In the genomic region with DNA sequence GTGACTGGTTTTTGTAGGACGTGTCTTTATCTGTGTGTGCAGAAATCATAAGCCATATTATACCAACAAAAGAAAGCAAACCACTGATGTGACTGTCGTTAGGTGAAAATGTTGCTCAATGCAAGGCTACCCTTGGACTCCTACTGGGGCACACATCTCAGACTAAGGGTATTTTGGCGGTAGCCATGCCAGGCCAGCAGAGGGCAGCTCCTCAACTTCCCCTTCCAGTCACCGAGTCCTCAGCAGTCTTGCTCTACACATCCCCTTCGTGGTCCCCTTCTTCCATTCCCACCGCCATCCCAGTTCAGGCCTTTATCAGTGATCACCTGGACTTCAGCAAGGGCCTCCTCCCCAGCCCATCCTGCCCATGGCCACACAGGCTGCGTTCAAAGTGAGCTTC, we compare ENCODE assay signal across 8 cellular contexts.
DNase-seq lines count a peak whose midpoint lies in the region; ATAC-seq and TF ChIP-seq lines count a peak whose summit lies in the region.

No MANE protein-coding gene starts in this region.

- no peaks in the 10 kb centered on the region for H3K9me2 ChIP-seq in hepatocyte (replicated peaks; ENCODE audit: insufficient read depth)

- no peak overlapping the region for H3K27ac ChIP-seq in hepatocyte

- DNase-seq in AG10803 (ENCODE audit: low read depth) (no peak), GM13977 (ENCODE audit: low spot score) (no peak), SIG-M5 (lab: John Stamatoyannopoulos, UW) (peak; percentile 22), hepatocyte (ENCODE audit: low spot score) (no peak), NCI-H128 (lab: John Stamatoyannopoulos, UW; ENCODE audit: unreplicated experiment) (no peak), NCI-H2081 (lab: John Stamatoyannopoulos, UW) (no peak)
- DNase-seq in effector CD4-positive, alpha-beta T cell, result no peak

- peak; percentile 37 for TF ChIP-seq CTCF in AG10803 (conservative IDR thresholded peaks at IDR 0.05; ENCODE audit: low read length)
- TF ChIP-seq CTCF in GM13977 (IDR thresholded peaks at IDR 0.05; ENCODE audit: extremely low read depth, insufficient read depth, missing control alignments), result peak; percentile 41
- TF ChIP-seq CTCF in hepatocyte (IDR thresholded peaks at IDR 0.05; ENCODE audit: poor library complexity), result peak; percentile 12

- no peaks in the 10 kb centered on the region for H3K36me3 ChIP-seq in hepatocyte (replicated peaks; ENCODE audit: insufficient read depth, low read depth)

- H3K4me2 ChIP-seq in hepatocyte, result no peak overlapping the region

- H3K9me3 ChIP-seq in hepatocyte (ENCODE audit: low read depth), result no peaks in the 10 kb centered on the region

- in situ Hi-C loops in GM13977 (cut with MboI; ENCODE audit: low pct_unique_long_range_greater_than_20kb, low sequenced_read_pairs, unreplicated experiment), result no loop called here

- ATAC-seq in HG02884 (IDR thresholded peaks at IDR 0.05; ENCODE audit: unreplicated experiment), result no peak

- no peaks in the 10 kb centered on the region for H3K27me3 ChIP-seq in hepatocyte

- H3K4me1 ChIP-seq in hepatocyte (ENCODE audit: insufficient read depth), result peaks cover 5% of the 10 kb centered on the region

- WGBS in hepatocyte (ENCODE audit: low lambda C conversion rate, missing lambda C conversion rate), result 42% methylated on average over 7 of the region's 7 CpGs

- no peaks in the 10 kb centered on the region for H4K20me1 ChIP-seq in hepatocyte (ENCODE audit: insufficient read depth, poor library complexity, severe bottlenecking)

- no peak overlapping the region for H2AFZ ChIP-seq in hepatocyte

- H3K79me2 ChIP-seq in hepatocyte, result no peaks in the 10 kb centered on the region

- H3K4me3 ChIP-seq in AG10803 (ENCODE audit: low read length) (no peak overlapping the region), hepatocyte (no peak overlapping the region)
